ENCODE assay signal across 25 cellular contexts in the genomic region with DNA sequence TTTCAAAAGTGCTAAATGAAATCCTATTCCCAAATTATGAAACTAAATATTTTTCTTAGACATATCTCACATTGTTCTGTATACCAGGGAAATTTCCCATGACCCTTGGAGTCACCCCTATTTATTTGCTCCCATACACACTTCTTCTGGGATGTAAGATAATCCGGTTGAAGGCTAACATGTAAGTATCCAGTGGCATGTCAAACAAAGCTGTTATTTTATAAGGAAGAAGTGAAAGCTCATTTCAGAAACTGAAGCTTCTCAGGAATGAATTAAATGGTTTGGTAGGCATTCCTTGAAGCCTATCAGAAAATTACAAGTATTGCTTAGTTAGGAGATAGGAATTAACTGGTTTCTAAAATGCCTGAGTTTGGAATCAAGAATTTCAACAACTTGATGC.
DNase-seq lines count a peak whose midpoint lies in the region; ATAC-seq and TF ChIP-seq lines count a peak whose summit lies in the region.
"Had no signal": no experiment of that assay in that cellular context is flagged by ENCODE, and none has a peak within 500 bp of the region (broad histone marks: within the 10 kb centered on the region; RNA-seq: fewer than 3 reads in every experiment).

No MANE protein-coding gene starts in this region.

- 60 to 71% methylated on average over 1 of the region's 1 CpG for WGBS in GM23248 (ENCODE audit: low coverage in 1 of 2, low lambda C conversion rate in 2 of 2, missing lambda C conversion rate in 2 of 2), 2 experiments
- no CpG with 5 or more reads among the region's 1 CpG for WGBS in H9 (ENCODE audit: extremely low coverage, insufficient read length, low lambda C conversion rate)

- no peak overlapping the region for H4K8ac ChIP-seq in H9 (replicated peaks; ENCODE audit: insufficient read length, low read depth, low read length)

- H3K36me3 Mint-ChIP-seq in brain, result no peaks in the 10 kb centered on the region
- no peaks in the 10 kb centered on the region; a peak in 1 of 7 replicates for H3K36me3 Mint-ChIP-seq in H9 (ENCODE audit: insufficient read depth in 1 of 3, low read depth in 3 of 3)
- H3K36me3 Mint-ChIP-seq: type B pancreatic cell had no signal

- H3K27me3 Mint-ChIP-seq in brain (peaks cover 4% of the 10 kb centered on the region), H9 (ENCODE audit: low read depth) (no peaks in the 10 kb centered on the region)
- H3K27me3 Mint-ChIP-seq: central memory CD8-positive, alpha-beta T cell; effector memory CD8-positive, alpha-beta T cell; stimulated activated naive CD8-positive, alpha-beta T cell treated with anti-CD3 and anti-CD28 coated beads, Interleukin-15, amount 100 ng/mL, for 72 hours; type B pancreatic cell had no signal

- H2BK120ac ChIP-seq in H9 (ENCODE audit: low read depth, low read length, poor library complexity, severe bottlenecking), result no peak overlapping the region

- H3K27ac ChIP-seq in ACC112 (ENCODE audit: low read depth, low read length), result peak overlapping the region; percentile 44
- H3K27ac ChIP-seq in GM23248, result peak overlapping the region; percentile 61
- H3K27ac ChIP-seq in H9 (ENCODE audit: insufficient read length, low read depth, low read length), result no peak overlapping the region
- H3K27ac ChIP-seq: KMS-11, right lobe of liver had no signal

- H3K9ac ChIP-seq in GM23248, result peak overlapping the region; percentile 47
- no peak overlapping the region for H3K9ac ChIP-seq in H9 (ENCODE audit: extremely low read depth, insufficient read length, low read length)
- H3K9ac ChIP-seq: KMS-11 had no signal

- H3K27me3 ChIP-seq in ACC112 (ENCODE audit: insufficient read depth, low read length), result no peaks in the 10 kb centered on the region
- no peaks in the 10 kb centered on the region for H3K27me3 ChIP-seq in GM23248 (replicated peaks; ENCODE audit: insufficient read depth)
- no peaks in the 10 kb centered on the region for H3K27me3 ChIP-seq in H9 (ENCODE audit: insufficient read depth, low read length)
- H3K27me3 ChIP-seq: right lobe of liver had no signal

- H4K20me1 ChIP-seq in GM23248 (ENCODE audit: insufficient read depth), result no peaks in the 10 kb centered on the region
- H4K20me1 ChIP-seq in H9 (ENCODE audit: control insufficient read depth, insufficient read depth, insufficient read length), result no peaks in the 10 kb centered on the region

- no peak overlapping the region for H2BK20ac ChIP-seq in H9 (ENCODE audit: low read depth, low read length, poor library complexity, severe bottlenecking)

- H3K23ac ChIP-seq in H9 (ENCODE audit: insufficient read length, low read depth, low read length), result no peak overlapping the region

- H2BK15ac ChIP-seq in H9 (ENCODE audit: low read depth, low read length), result no peak overlapping the region

- H3K79me2 ChIP-seq in ACC112 (ENCODE audit: control insufficient read depth, insufficient read depth, low read length, unreplicated experiment) (no peaks in the 10 kb centered on the region), GM23248 (ENCODE audit: insufficient read depth) (no peaks in the 10 kb centered on the region), H9 (ENCODE audit: insufficient read depth, low read length) (no peaks in the 10 kb centered on the region)

- H3K79me1 ChIP-seq in H9 (ENCODE audit: insufficient read depth, low read depth, low read length, poor library complexity, severe bottlenecking), result no peaks in the 10 kb centered on the region

- no peak overlapping the region for H3K56ac ChIP-seq in H9 (ENCODE audit: insufficient read length, low read depth, low read length)

- H3K23me2 ChIP-seq in H9 (ENCODE audit: insufficient read length, low read depth, low read length, poor library complexity, severe bottlenecking), result no peaks in the 10 kb centered on the region

- DNase-seq in GM23248 (peak; percentile 51), iris pigment epithelial cell (ENCODE audit: low read depth) (peak; percentile 66), H9 (no peak), DMS79 treated with DMSO at 0.1 percent for 48 hours (lab: John Stamatoyannopoulos, UW) (no peak)
- DNase-seq: ACHN; activated CD4-positive, alpha-beta T cell treated with anti-CD3 and anti-CD28 coated beads for 4 hours; activated naive CD8-positive, alpha-beta T cell treated with anti-CD3 and anti-CD28 coated beads, Interleukin-2, amount 50 U/mL, for 24 hours; Caco-2; effector memory CD8-positive, alpha-beta T cell; left colon; NCI-H1092 treated with DMSO at 0.1 percent for 48 hours; NCI-H2081 treated with DMSO at 0.1 percent for 48 hours; NCI-H526 treated with DMSO at 0.1 percent for 48 hours; nucleus accumbens; PC-3; right lobe of liver; stimulated activated CD4-positive, alpha-beta T cell treated with anti-CD3 and anti-CD28 coated beads, Interleukin-2, amount 100 ng/mL, for 24 hours; stimulated activated naive CD8-positive, alpha-beta T cell treated with anti-CD3 and anti-CD28 coated beads, Interleukin-15, amount 100 ng/mL, for 72 hours had no signal

- no peaks in the 10 kb centered on the region for H3K36me3 ChIP-seq in ACC112 (ENCODE audit: insufficient read depth, low read length)
- no peaks in the 10 kb centered on the region for H3K36me3 ChIP-seq in GM23248 (ENCODE audit: low read depth)
- H3K36me3 ChIP-seq: right lobe of liver had no signal

- no peak overlapping the region for H2AK5ac ChIP-seq in H9 (ENCODE audit: insufficient read length, low read length)

- H3K4me3 ChIP-seq in ACC112 (ENCODE audit: low read depth, low read length) (no peak overlapping the region), GM23248 (peak overlapping the region; percentile 27)
- H3K4me3 ChIP-seq: right lobe of liver had no signal

- peak overlapping the region in 3 of 5 experiments; percentile 21 to 25 (median 22) for H3K27ac Mint-ChIP-seq in brain
- H3K27ac Mint-ChIP-seq in H9, result no peak overlapping the region; a peak in 1 of 7 replicates
- H3K27ac Mint-ChIP-seq: activated naive CD8-positive, alpha-beta T cell treated with anti-CD3 and anti-CD28 coated beads, Interleukin-2, amount 50 U/mL, for 24 hours; effector memory CD8-positive, alpha-beta T cell; stimulated activated naive CD8-positive, alpha-beta T cell treated with anti-CD3 and anti-CD28 coated beads, Interleukin-15, amount 100 ng/mL, for 72 hours; type B pancreatic cell had no signal

- no peak overlapping the region for H2BK5ac ChIP-seq in H9 (ENCODE audit: insufficient read length, low read length)

- no peaks in the 10 kb centered on the region for H3K9me2 ChIP-seq in GM23248 (ENCODE audit: insufficient read depth)

- H3K9me3 Mint-ChIP-seq in brain, result peaks cover 0 to 4% (median 0%) of the 10 kb centered on the region in 5 experiments
- H3K9me3 Mint-ChIP-seq in H9, result no peaks in the 10 kb centered on the region
- H3K9me3 Mint-ChIP-seq: activated naive CD8-positive, alpha-beta T cell treated with anti-CD3 and anti-CD28 coated beads, Interleukin-2, amount 50 U/mL, for 24 hours; central memory CD8-positive, alpha-beta T cell; stimulated activated naive CD8-positive, alpha-beta T cell treated with anti-CD3 and anti-CD28 coated beads, Interleukin-15, amount 100 ng/mL, for 72 hours had no signal

- no peak overlapping the region for H3K18ac ChIP-seq in H9 (ENCODE audit: insufficient read length, low read depth, low read length)

- H2BK12ac ChIP-seq in H9 (ENCODE audit: insufficient read length, low read depth, low read length), result no peak overlapping the region

- no peak overlapping the region for H4K5ac ChIP-seq in H9 (ENCODE audit: insufficient read length, low read depth, low read length)

- peaks cover 29% of the 10 kb centered on the region for H3F3A ChIP-seq in GM23248 (ENCODE audit: insufficient read depth)

- in situ Hi-C loops in GM23248 (cut with MboI), result no loop called here

- H3K4me1 Mint-ChIP-seq in brain (peaks cover 42% of the 10 kb centered on the region), H9 (peaks cover 0 to 10% of the 10 kb centered on the region in 2 experiments; a peak in 2 of 4 replicates)
- H3K4me1 Mint-ChIP-seq: activated naive CD8-positive, alpha-beta T cell treated with anti-CD3 and anti-CD28 coated beads, Interleukin-2, amount 50 U/mL, for 24 hours; central memory CD8-positive, alpha-beta T cell; stimulated activated naive CD8-positive, alpha-beta T cell treated with anti-CD3 and anti-CD28 coated beads, Interleukin-15, amount 100 ng/mL, for 72 hours had no signal

- H4K91ac ChIP-seq in H9 (ENCODE audit: insufficient read length, low read depth, low read length), result no peak overlapping the region

- no peak overlapping the region for H3K14ac ChIP-seq in H9 (ENCODE audit: insufficient read depth, low read length)

- peak overlapping the region; percentile 78 for H3K4me2 ChIP-seq in GM23248 (ENCODE audit: unreplicated experiment)
- no peak overlapping the region for H3K4me2 ChIP-seq in H9 (ENCODE audit: insufficient read depth, insufficient read length, low read length)
- H3K4me2 ChIP-seq: KMS-11 had no signal

- H3K4ac ChIP-seq in H9 (ENCODE audit: low read depth, low read length), result no peak overlapping the region

- ATAC-seq in GM21423 (IDR thresholded peaks at IDR 0.05; ENCODE audit: unreplicated experiment) (no peak), HG03469 (IDR thresholded peaks at IDR 0.05; ENCODE audit: unreplicated experiment) (no peak)
- ATAC-seq: activated naive CD8-positive, alpha-beta T cell treated with anti-CD3 and anti-CD28 coated beads, Interleukin-2, amount 50 U/mL, for 24 hours; effector memory CD8-positive, alpha-beta T cell; left colon; PC-3; right lobe of liver; stimulated activated naive CD8-positive, alpha-beta T cell treated with anti-CD3 and anti-CD28 coated beads, Interleukin-15, amount 100 ng/mL, for 72 hours had no signal

- H3K9me3 ChIP-seq in GM23248 (ENCODE audit: low read depth) (no peaks in the 10 kb centered on the region), H9 (ENCODE audit: control insufficient read depth, low read depth, low read length) (no peaks in the 10 kb centered on the region)
- H3K9me3 ChIP-seq: Caco-2, right lobe of liver had no signal

- no peak overlapping the region for H3T11ph ChIP-seq in H9 (ENCODE audit: low read length)

- TF ChIP-seq CTCF in brain (conservative IDR thresholded peaks at IDR 0.05) (no peak), H9 (conservative IDR thresholded peaks at IDR 0.05) (no peak)

- H3K4me1 ChIP-seq in ACC112 (ENCODE audit: control insufficient read depth, insufficient read depth, low read length, unreplicated experiment) (peaks cover 44% of the 10 kb centered on the region), GM23248 (ENCODE audit: insufficient read depth) (peaks cover 45% of the 10 kb centered on the region), H9 (ENCODE audit: insufficient read depth, low read length) (no peaks in the 10 kb centered on the region)

- H2AFZ ChIP-seq in ACC112 (ENCODE audit: low read length, unreplicated experiment) (peak overlapping the region; percentile 11), GM23248 (peak overlapping the region; percentile 43), H9 (ENCODE audit: low read length) (no peak overlapping the region)

- H3K4me3 Mint-ChIP-seq in brain, result peak overlapping the region in 1 of 5 experiments; percentile 42
- no peak overlapping the region for H3K4me3 Mint-ChIP-seq in H9
- H3K4me3 Mint-ChIP-seq: activated naive CD8-positive, alpha-beta T cell treated with anti-CD3 and anti-CD28 coated beads, Interleukin-2, amount 50 U/mL, for 24 hours; central memory CD8-positive, alpha-beta T cell; effector memory CD8-positive, alpha-beta T cell; stimulated activated naive CD8-positive, alpha-beta T cell treated with anti-CD3 and anti-CD28 coated beads, Interleukin-15, amount 100 ng/mL, for 72 hours; type B pancreatic cell had no signal

Comparison
In these comparisons a context has a peak if more than half of its experiments do, and no peak if none do; other contexts are left out.
1. DNase-seq: peak in GM23248 (single experiment) and iris pigment epithelial cell (single experiment); none in H9 (single experiment) and DMS79 treated with DMSO at 0.1 percent for 48 hours (single experiment).
2. H3K27ac Mint-ChIP-seq: peak in brain (3 of 5); none in H9 (0 of 3).